1 cellular context compared by ENCODE assay signal in genomic region chr16:21301168-21301894, GRCh38.
TF ChIP-seq lines count a peak whose summit lies in the region.

No MANE protein-coding gene starts in this region.

TF ChIP-seq in HepG2, 621 proteins besides CTCF, POLR2A, EP300 and RAD21 (continued from another document):
- TF ChIP-seq LRRFIP1 (CRISPR knock-in tag; conservative IDR thresholded peaks at IDR 0.05), result no peak
- TF ChIP-seq ESRRA (CRISPR knock-in tag; IDR thresholded peaks at IDR 0.05; ENCODE audit: low read depth), result no peak; the same call in 1 of the 2 replicates
- peak; percentile 67 for TF ChIP-seq ZMAT3 (CRISPR knock-in tag; conservative IDR thresholded peaks at IDR 0.05)
- no peak; the same call in 1 of the 2 replicates for TF ChIP-seq ZNF569 (CRISPR knock-in tag; IDR thresholded peaks at IDR 0.05; ENCODE audit: borderline replicate concordance)
- TF ChIP-seq ZNF768 (CRISPR knock-in tag; IDR thresholded peaks at IDR 0.05), result peak; percentile 90
- no peak for TF ChIP-seq RFX5 (IDR thresholded peaks at IDR 0.05; ENCODE audit: low read depth, low read length)
- TF ChIP-seq ZNF678 (CRISPR knock-in tag; IDR thresholded peaks at IDR 0.05), result no peak
